Comparison of ENCODE assay signal across 28 cellular contexts in genomic region chr10:62654966-62655336, GRCh38.
"Had no signal": no experiment of that assay in that cellular context is flagged by ENCODE, and none has a peak within 500 bp of the region (broad histone marks: within the 10 kb centered on the region; RNA-seq: fewer than 3 reads in every experiment).

No MANE protein-coding gene starts in this region.

- DNase-seq: activated CD8-positive, alpha-beta memory T cell treated with anti-CD3 and anti-CD28 coated beads, Interleukin-2, amount 50 U/mL, for 4 hours; activated gamma-delta T cell treated with Interleukin-2 at 50 U/mL for 16 hours; activated naive CD4-positive, alpha-beta T cell treated with anti-CD3 and anti-CD28 coated beads, Interleukin-2, amount 50 U/mL, for 16 hours; activated T-cell treated with anti-CD3 and anti-CD28 coated beads, Interleukin-2, amount 50 U/mL, for 24 hours; adrenal gland; aorta; body of pancreas; cerebellar nuclear complex; effector memory CD8-positive, alpha-beta T cell; erythroblast; gastrocnemius medialis; glutamatergic neuron; left lung; lower lobe of right lung; mesenchymal stem cell; natural killer cell; stimulated activated CD4-positive, alpha-beta T cell treated with anti-CD3 and anti-CD28 coated beads, Interleukin-2, amount 100 ng/mL, for 24 hours; T-helper 9 cell had no signal

- H3K4me1 Mint-ChIP-seq: natural killer cell had no signal

- H3K27ac ChIP-seq: adrenal gland, body of pancreas, cardiac muscle cell, coronary artery, gastrocnemius medialis, left lung, lower lobe of right lung, right atrium auricular region, thoracic aorta, vagina, VCaP had no signal

- H3K27me3 ChIP-seq: adrenal gland, body of pancreas, cardiac muscle cell, gastrocnemius medialis, left lung, right atrium auricular region, vagina had no signal

- H3K4me3 ChIP-seq: adrenal gland, body of pancreas, cardiac muscle cell, coronary artery, gastrocnemius medialis, left lung, lower lobe of right lung, right atrium auricular region, thoracic aorta, vagina had no signal

- H3K9me3 Mint-ChIP-seq: activated CD4-positive, alpha-beta memory T cell treated with anti-CD3 and anti-CD28 coated beads for 36 hours; activated T-helper 17 cell treated with anti-CD3 and anti-CD28 coated beads, Interleukin-2, amount 50 U/mL, for 72 hours; effector memory CD8-positive, alpha-beta T cell; natural killer cell; T-helper 1 cell treated with Interleukin-12 subunit alpha and Interleukin-12 subunit beta and Interleukin-4 antibody, amounts not matched to agents 30 μg/mL and 1 μg/mL, for 36 hours; type B pancreatic cell had no signal

- H3K4me3 Mint-ChIP-seq: activated CD4-positive, alpha-beta memory T cell treated with anti-CD3 and anti-CD28 coated beads for 36 hours; activated T-cell treated with anti-CD3 and anti-CD28 coated beads, Interleukin-2, amount 50 U/mL, for 24 hours; activated T-helper 17 cell treated with anti-CD3 and anti-CD28 coated beads, Interleukin-2, amount 50 U/mL, for 72 hours; effector memory CD8-positive, alpha-beta T cell; natural killer cell; T-helper 1 cell treated with Interleukin-12 subunit alpha and Interleukin-12 subunit beta and Interleukin-4 antibody, amounts not matched to agents 30 μg/mL and 1 μg/mL, for 36 hours; type B pancreatic cell had no signal

- H3K27me3 Mint-ChIP-seq: activated CD4-positive, alpha-beta memory T cell treated with anti-CD3 and anti-CD28 coated beads for 36 hours; activated T-cell treated with anti-CD3 and anti-CD28 coated beads, Interleukin-2, amount 50 U/mL, for 24 hours; activated T-helper 17 cell treated with anti-CD3 and anti-CD28 coated beads, Interleukin-2, amount 50 U/mL, for 72 hours; effector memory CD8-positive, alpha-beta T cell; type B pancreatic cell had no signal

- ATAC-seq: body of pancreas; effector memory CD8-positive, alpha-beta T cell; gastrocnemius medialis; left lung; lower lobe of right lung; natural killer cell had no signal

- H3K27ac Mint-ChIP-seq: activated CD4-positive, alpha-beta memory T cell treated with anti-CD3 and anti-CD28 coated beads for 36 hours; activated T-cell treated with anti-CD3 and anti-CD28 coated beads, Interleukin-2, amount 50 U/mL, for 24 hours; activated T-helper 17 cell treated with anti-CD3 and anti-CD28 coated beads, Interleukin-2, amount 50 U/mL, for 72 hours; effector memory CD8-positive, alpha-beta T cell; natural killer cell; T-helper 1 cell treated with Interleukin-12 subunit alpha and Interleukin-12 subunit beta and Interleukin-4 antibody, amounts not matched to agents 30 μg/mL and 1 μg/mL, for 36 hours; type B pancreatic cell had no signal

- H3K36me3 Mint-ChIP-seq: activated CD4-positive, alpha-beta memory T cell treated with anti-CD3 and anti-CD28 coated beads for 36 hours; natural killer cell; type B pancreatic cell had no signal

- H3K9me3 ChIP-seq: adrenal gland, body of pancreas, gastrocnemius medialis, left lung, lower lobe of right lung, right atrium auricular region, thoracic aorta, vagina had no signal

- H3K36me3 ChIP-seq: adrenal gland, cardiac muscle cell, gastrocnemius medialis, left lung, lower lobe of right lung, right atrium auricular region, thoracic aorta, vagina had no signal

- H3K4me1 ChIP-seq: adrenal gland, body of pancreas, gastrocnemius medialis, left lung, lower lobe of right lung, right atrium auricular region had no signal
